ENCODE assay signal across 12 cellular contexts in the genomic region with DNA sequence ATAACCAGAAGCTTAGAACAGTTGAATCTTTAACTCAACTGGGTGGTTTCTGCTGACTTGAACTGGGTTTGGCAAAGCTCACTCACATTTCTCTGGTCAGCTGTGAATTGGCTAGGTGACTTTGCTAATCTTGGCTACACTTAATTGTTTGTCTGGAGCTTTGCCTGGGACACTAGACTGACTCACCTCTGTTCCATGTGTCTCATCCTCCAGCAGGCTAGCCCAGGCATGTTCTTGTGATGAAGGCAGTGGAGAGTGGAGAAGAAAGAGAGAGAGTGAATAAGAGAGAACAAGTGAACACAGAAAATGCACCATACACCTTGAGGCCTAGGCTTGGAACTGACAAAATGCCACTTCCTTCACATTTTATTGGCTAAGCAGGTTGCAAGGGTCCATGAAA. TPM values are rescaled to one million over a fixed set of nuclear protein-coding genes. Genes with fewer than 3 reads are reported as not detected.
DNase-seq lines count a peak whose midpoint lies in the region; ATAC-seq, FAIRE-seq and TF ChIP-seq lines count a peak whose summit lies in the region.
"Had no signal": no experiment of that assay in that cellular context is flagged by ENCODE, and none has a peak within 500 bp of the region (broad histone marks: within the 10 kb centered on the region; RNA-seq: fewer than 3 reads in every experiment).

No MANE protein-coding gene starts in this region.

- in situ Hi-C loops in brain microvascular endothelial cell (cut with HindIII; ENCODE audit: low pct_ligation_motif_present, low sequenced_read_pairs): no loop called here
- in situ Hi-C loops in GM13976 (cut with MboI; ENCODE audit: low sequenced_read_pairs, unreplicated experiment): no loop called here

- H3K4me3 ChIP-seq in A549 (no peak overlapping the region), brain microvascular endothelial cell (ENCODE audit: low read depth, low read length) (no peak overlapping the region)
- H3K4me3 ChIP-seq: heart right ventricle had no signal

- H3K27ac ChIP-seq in A549: peak overlapping the region; percentile 67 to 79
- peak overlapping the region; percentile 54 for H3K27ac ChIP-seq in brain microvascular endothelial cell
- H3K27ac ChIP-seq: heart right ventricle had no signal

- no peak for TF ChIP-seq CTCF in A549 (IDR thresholded peaks at IDR 0.05)
- no peak for TF ChIP-seq CTCF in brain microvascular endothelial cell (IDR thresholded peaks at IDR 0.05; ENCODE audit: low read depth, low read length, missing control alignments)
- TF ChIP-seq CTCF in GM13976 (IDR thresholded peaks at IDR 0.05; ENCODE audit: borderline replicate concordance, control extremely low read depth, extremely low read depth, insufficient read depth, missing control alignments): no peak

- FAIRE-seq in A549 (lab: Jason Lieb, UNC): peak; percentile 78

- no peak for TF ChIP-seq RAD21 in A549 (conservative IDR thresholded peaks at IDR 0.05 in 1 of 2, IDR thresholded peaks at IDR 0.05 in 1 of 2)

- peak; percentile 66 to 94 for ATAC-seq in A549
- ATAC-seq in left lobe of liver: peak; percentile 99
- no peak for ATAC-seq in GM18873 (IDR thresholded peaks at IDR 0.05; ENCODE audit: low FRiP score, unreplicated experiment)
- ATAC-seq in HG03571 (IDR thresholded peaks at IDR 0.05; ENCODE audit: unreplicated experiment): no peak

- H3K36me3 ChIP-seq in brain microvascular endothelial cell (replicated peaks): no peaks in the 10 kb centered on the region
- H3K36me3 ChIP-seq: heart right ventricle had no signal

- DNase-seq in A549 (ENCODE audit: low read depth in 1 of 2, low spot score in 1 of 2) (peak in 1 of 2 experiments; percentile 77), HK-2 (ENCODE audit: unreplicated experiment) (peak; percentile 56), brain microvascular endothelial cell (peak; percentile 88), left lobe of liver (ENCODE audit: low spot score) (peak; percentile 46), GM13976 (ENCODE audit: low spot score) (no peak)
- no peak for DNase-seq in central memory CD4-positive, alpha-beta T cell
- DNase-seq: heart right ventricle, NCI-H1436 treated with DMSO at 0.1 percent for 48 hours, nucleus accumbens, T-helper 2 cell had no signal

- no peaks in the 10 kb centered on the region for H3K27me3 ChIP-seq in brain microvascular endothelial cell (replicated peaks)
- H3K27me3 ChIP-seq: heart right ventricle had no signal

- H3K4me2 ChIP-seq in A549: peak overlapping the region; percentile 7; the same call in 1 of the 3 replicates

- no peak for TF ChIP-seq EP300 in A549 (IDR thresholded peaks at IDR 0.05)

- H3K4me1 ChIP-seq in A549: peaks cover 11% of the 10 kb centered on the region; the same call in 2 of the 3 replicates

- POLR2A ChIA-PET in A549 (lab: Yijun Ruan, JAX): no interaction called here

- no peak for TF ChIP-seq POLR2A in A549 (IDR thresholded peaks at IDR 0.05; ENCODE audit: low read length)

- CTCF ChIA-PET in A549 (lab: Yijun Ruan, JAX): no interaction called here

- no peaks in the 10 kb centered on the region for H3K9me3 ChIP-seq in A549

TF ChIP-seq in A549, 52 proteins besides CTCF, POLR2A, EP300 and RAD21:
- TF ChIP-seq JUN (IDR thresholded peaks at IDR 0.05): peak in 1 of 2 experiments; percentile 30; a peak in 1 of 5 replicates
- TF ChIP-seq CBX8 (IDR thresholded peaks at IDR 0.05): no peak
- peak; percentile 99 for TF ChIP-seq TP53 (CRISPR knock-in tag; IDR thresholded peaks at IDR 0.05)
- no peak for TF ChIP-seq RARB (CRISPR knock-in tag; IDR thresholded peaks at IDR 0.05)
- TF ChIP-seq, protein P1, sequence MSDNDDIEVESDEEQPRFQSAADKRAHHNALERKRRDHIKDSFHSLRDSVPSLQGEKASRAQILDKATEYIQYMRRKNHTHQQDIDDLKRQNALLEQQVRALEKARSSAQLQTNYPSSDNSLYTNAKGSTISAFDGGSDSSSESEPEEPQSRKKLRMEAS (IDR thresholded peaks at IDR 0.05): peak; percentile 33

RNA-seq across cellular contexts. Expression of a gene that starts 32.6 kb away (rescaled TPM):
- polyA plus RNA-seq in A549 (2011; rRNA removed) (not detected in 2 replicates), A549 (2017; fragmentation: RNase III; extraction: RNeasy Plus Mini Kit Qiagen cat#74134 plus additional on column Dnase treatment) (not detected in 3 replicates)
- not detected in 2 replicates for polyA plus RNA-seq in A549 (2012; cell fraction: cytosol; rRNA removed)
- not detected in 2 replicates for polyA plus RNA-seq in A549 (2012; cell fraction: nucleus; rRNA removed)
- polyA minus RNA-seq in A549 (2011; rRNA and poly(A)+ RNA removed): not detected in 2 replicates
- not detected for total RNA-seq in left lobe of liver
- polyA plus RNA-seq: heart right ventricle had no signal

Comparison
In these comparisons a context has a peak if more than half of its experiments do, and no peak if none do; other contexts are left out.
1. ATAC-seq: peak in A549 (2 of 2) and left lobe of liver (single experiment); none in GM18873 (single experiment) and HG03571 (single experiment).
2. DNase-seq: peak in HK-2 (single experiment), brain microvascular endothelial cell (single experiment) and left lobe of liver (single experiment); none in central memory CD4-positive, alpha-beta T cell (single experiment) and GM13976 (single experiment).